Comparison of ENCODE assay signal across 14 cellular contexts in genomic region chr11:64935634-64936081, GRCh38. TPM values are rescaled to one million over a fixed set of nuclear protein-coding genes. Genes with fewer than 3 reads are reported as not detected.
DNase-seq lines count a peak whose midpoint lies in the region; ATAC-seq and TF ChIP-seq lines count a peak whose summit lies in the region.
"Had no signal": no experiment of that assay in that cellular context is flagged by ENCODE, and none has a peak within 500 bp of the region (broad histone marks: within the 10 kb centered on the region; RNA-seq: fewer than 3 reads in every experiment).

Gene GPHA2 (minus strand): TSS chr11:64935893. CDS start chr11:64935460, 433 bp downstream.

- H3K4me3 Mint-ChIP-seq in activated CD4-positive, alpha-beta T cell treated with anti-CD3 and anti-CD28 coated beads, Interleukin-2, amount 10 ng/mL, durations not matched to agents 24 days and 14 days, result no peak within 1 kb of the TSS
- H3K4me3 Mint-ChIP-seq: activated T-cell treated with anti-CD3 and anti-CD28 coated beads, Interleukin-2, amount 50 U/mL, for 4 hours had no signal

- no peak for TF ChIP-seq CTCF in fibroblast of mammary gland (conservative IDR thresholded peaks at IDR 0.05; ENCODE audit: control insufficient read depth, insufficient read depth, low read depth, low read length)

- no peak within 1 kb of the TSS for H3K27ac Mint-ChIP-seq in activated CD4-positive, alpha-beta T cell treated with anti-CD3 and anti-CD28 coated beads, Interleukin-2, amount 10 ng/mL, durations not matched to agents 24 days and 14 days

- peak; percentile 40 for ATAC-seq in sciatic nerve
- ATAC-seq: activated T-cell treated with anti-CD3 and anti-CD28 coated beads, Interleukin-2, amount 50 U/mL, for 4 hours; GM12878 had no signal

- peaks cover 3% of the 10 kb centered on the region for H3K36me3 Mint-ChIP-seq in activated CD4-positive, alpha-beta T cell treated with anti-CD3 and anti-CD28 coated beads, Interleukin-2, amount 10 ng/mL, durations not matched to agents 24 days and 14 days (ENCODE audit: low read depth)

- no peaks in the 10 kb centered on the region for H3K9me3 Mint-ChIP-seq in activated CD4-positive, alpha-beta T cell treated with anti-CD3 and anti-CD28 coated beads, Interleukin-2, amount 10 ng/mL, durations not matched to agents 24 days and 14 days
- H3K9me3 Mint-ChIP-seq: activated T-cell treated with anti-CD3 and anti-CD28 coated beads, Interleukin-2, amount 50 U/mL, for 4 hours had no signal

- DNase-seq in NCI-H2227 (lab: John Stamatoyannopoulos, UW; ENCODE audit: unreplicated experiment) (peak; percentile 47), NCI-H2227 treated with DMSO at 0.1 percent for 48 hours (lab: John Stamatoyannopoulos, UW) (no peak), NCI-H524 (lab: John Stamatoyannopoulos, UW) (peak; percentile 67 to 78), fibroblast of mammary gland (ENCODE audit: low read depth) (peak; percentile 11), sciatic nerve (ENCODE audit: low spot score) (no peak)
- DNase-seq in activated CD4-positive, alpha-beta T cell treated with anti-CD3 and anti-CD28 coated beads, Interleukin-2, amount 10 ng/mL, durations not matched to agents 24 days and 14 days, result no peak
- no peak for DNase-seq in activated CD4-positive, alpha-beta T cell treated with anti-CD3 and anti-CD28 coated beads for 4 hours
- DNase-seq in activated CD4-positive, alpha-beta T cell treated with anti-CD3 and anti-CD28 coated beads for 1 hour, result no peak
- DNase-seq: ACHN; activated T-cell treated with anti-CD3 and anti-CD28 coated beads, Interleukin-2, amount 50 U/mL, for 4 hours; NCI-H187 treated with DMSO at 0.1 percent for 48 hours had no signal

- no peak within 1 kb of the TSS for H3K4me3 ChIP-seq in fibroblast of mammary gland (ENCODE audit: control insufficient read depth, low read depth, low read length)
- H3K4me3 ChIP-seq: GM12878 had no signal

- no peaks in the 10 kb centered on the region for H3K4me1 Mint-ChIP-seq in activated CD4-positive, alpha-beta T cell treated with anti-CD3 and anti-CD28 coated beads, Interleukin-2, amount 10 ng/mL, durations not matched to agents 24 days and 14 days

- peaks cover 10% of the 10 kb centered on the region for H3K27me3 Mint-ChIP-seq in activated CD4-positive, alpha-beta T cell treated with anti-CD3 and anti-CD28 coated beads, Interleukin-2, amount 10 ng/mL, durations not matched to agents 24 days and 14 days

- intact Hi-C loops in sciatic nerve (cut with DNase I), result no loop called here
- intact Hi-C loops in activated CD4-positive, alpha-beta T cell treated with anti-CD3 and anti-CD28 coated beads, Interleukin-2, amount 10 ng/mL, durations not matched to agents 24 days and 14 days (cut with micrococcal nuclease), result no loop called here

RNA-seq across cellular contexts. Expression of gene GPHA2, which starts in this region (rescaled TPM):
- total RNA-seq in sciatic nerve, result not detected
- not detected in 2 replicates for total RNA-seq in activated CD4-positive, alpha-beta T cell treated with anti-CD3 and anti-CD28 coated beads, Interleukin-2, amount 10 ng/mL, durations not matched to agents 24 days and 14 days
- total RNA-seq: activated T-cell treated with anti-CD3 and anti-CD28 coated beads, Interleukin-2, amount 50 U/mL, for 4 hours; dermis microvascular lymphatic vessel endothelial cell; GM12878; T-helper 1 cell treated with Interleukin-12 subunit alpha and Interleukin-12 subunit beta and Interleukin-4 antibody, amounts not matched to agents 30 ng/mL and 1 ng/mL, for 36 hours had no signal

Comparison
In these comparisons a context has a peak if more than half of its experiments do, and no peak if none do; other contexts are left out.
1. DNase-seq: peak in NCI-H2227 (single experiment), NCI-H524 (2 of 2) and fibroblast of mammary gland (single experiment); none in NCI-H2227 treated with DMSO at 0.1 percent for 48 hours (single experiment), sciatic nerve (single experiment), activated CD4-positive, alpha-beta T cell treated with anti-CD3 and anti-CD28 coated beads, Interleukin-2, amount 10 ng/mL, durations not matched to agents 24 days and 14 days (single experiment), activated CD4-positive, alpha-beta T cell treated with anti-CD3 and anti-CD28 coated beads for 4 hours (0 of 2) and activated CD4-positive, alpha-beta T cell treated with anti-CD3 and anti-CD28 coated beads for 1 hour (single experiment).
2. Peak in ATAC-seq in sciatic nerve; RNA of the gene not detected or under 1 TPM.